In the genomic region with DNA sequence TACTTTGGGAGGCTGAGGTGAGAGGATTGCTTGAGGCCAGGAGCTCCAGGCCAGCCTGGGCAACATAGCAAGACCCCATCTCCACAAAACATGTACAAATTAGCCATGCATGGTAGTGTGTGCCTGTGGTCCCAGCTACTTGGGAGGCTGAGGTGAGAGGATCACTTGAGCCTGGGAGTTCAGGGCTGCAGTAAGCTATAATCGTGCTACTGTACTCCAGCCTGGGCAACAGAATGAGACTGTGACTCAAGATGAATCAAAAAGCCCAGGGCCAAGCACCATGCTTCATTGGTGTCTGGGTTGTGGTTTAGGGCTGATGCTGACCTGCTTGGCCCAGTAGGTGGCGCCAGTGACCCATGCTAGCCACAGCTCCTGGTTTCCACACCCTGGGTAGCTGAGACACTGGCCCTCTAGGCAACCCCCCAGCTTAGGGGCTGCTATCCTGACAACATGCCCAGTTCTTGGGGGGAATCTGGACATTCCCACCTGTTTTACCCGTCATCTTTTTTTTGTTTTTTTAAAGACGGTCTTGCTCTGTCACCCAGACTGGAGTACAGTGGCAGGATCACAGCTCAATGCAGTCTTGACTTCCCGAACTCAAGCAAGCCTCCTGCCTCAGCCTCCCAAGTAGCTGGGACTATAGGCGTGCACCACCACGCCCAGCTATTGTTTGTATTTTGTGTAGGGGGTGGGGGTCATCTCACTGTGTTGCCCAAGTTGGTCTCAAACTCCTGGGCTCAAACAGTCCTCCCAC, we compare ENCODE assay signal across 1 cellular context.
TF ChIP-seq lines count a peak whose summit lies in the region.

No MANE protein-coding gene starts in this region.

TF ChIP-seq in GM23338, 12 proteins besides CTCF, POLR2A, EP300 and RAD21 (continued from another document):
- TF ChIP-seq, protein P1, sequence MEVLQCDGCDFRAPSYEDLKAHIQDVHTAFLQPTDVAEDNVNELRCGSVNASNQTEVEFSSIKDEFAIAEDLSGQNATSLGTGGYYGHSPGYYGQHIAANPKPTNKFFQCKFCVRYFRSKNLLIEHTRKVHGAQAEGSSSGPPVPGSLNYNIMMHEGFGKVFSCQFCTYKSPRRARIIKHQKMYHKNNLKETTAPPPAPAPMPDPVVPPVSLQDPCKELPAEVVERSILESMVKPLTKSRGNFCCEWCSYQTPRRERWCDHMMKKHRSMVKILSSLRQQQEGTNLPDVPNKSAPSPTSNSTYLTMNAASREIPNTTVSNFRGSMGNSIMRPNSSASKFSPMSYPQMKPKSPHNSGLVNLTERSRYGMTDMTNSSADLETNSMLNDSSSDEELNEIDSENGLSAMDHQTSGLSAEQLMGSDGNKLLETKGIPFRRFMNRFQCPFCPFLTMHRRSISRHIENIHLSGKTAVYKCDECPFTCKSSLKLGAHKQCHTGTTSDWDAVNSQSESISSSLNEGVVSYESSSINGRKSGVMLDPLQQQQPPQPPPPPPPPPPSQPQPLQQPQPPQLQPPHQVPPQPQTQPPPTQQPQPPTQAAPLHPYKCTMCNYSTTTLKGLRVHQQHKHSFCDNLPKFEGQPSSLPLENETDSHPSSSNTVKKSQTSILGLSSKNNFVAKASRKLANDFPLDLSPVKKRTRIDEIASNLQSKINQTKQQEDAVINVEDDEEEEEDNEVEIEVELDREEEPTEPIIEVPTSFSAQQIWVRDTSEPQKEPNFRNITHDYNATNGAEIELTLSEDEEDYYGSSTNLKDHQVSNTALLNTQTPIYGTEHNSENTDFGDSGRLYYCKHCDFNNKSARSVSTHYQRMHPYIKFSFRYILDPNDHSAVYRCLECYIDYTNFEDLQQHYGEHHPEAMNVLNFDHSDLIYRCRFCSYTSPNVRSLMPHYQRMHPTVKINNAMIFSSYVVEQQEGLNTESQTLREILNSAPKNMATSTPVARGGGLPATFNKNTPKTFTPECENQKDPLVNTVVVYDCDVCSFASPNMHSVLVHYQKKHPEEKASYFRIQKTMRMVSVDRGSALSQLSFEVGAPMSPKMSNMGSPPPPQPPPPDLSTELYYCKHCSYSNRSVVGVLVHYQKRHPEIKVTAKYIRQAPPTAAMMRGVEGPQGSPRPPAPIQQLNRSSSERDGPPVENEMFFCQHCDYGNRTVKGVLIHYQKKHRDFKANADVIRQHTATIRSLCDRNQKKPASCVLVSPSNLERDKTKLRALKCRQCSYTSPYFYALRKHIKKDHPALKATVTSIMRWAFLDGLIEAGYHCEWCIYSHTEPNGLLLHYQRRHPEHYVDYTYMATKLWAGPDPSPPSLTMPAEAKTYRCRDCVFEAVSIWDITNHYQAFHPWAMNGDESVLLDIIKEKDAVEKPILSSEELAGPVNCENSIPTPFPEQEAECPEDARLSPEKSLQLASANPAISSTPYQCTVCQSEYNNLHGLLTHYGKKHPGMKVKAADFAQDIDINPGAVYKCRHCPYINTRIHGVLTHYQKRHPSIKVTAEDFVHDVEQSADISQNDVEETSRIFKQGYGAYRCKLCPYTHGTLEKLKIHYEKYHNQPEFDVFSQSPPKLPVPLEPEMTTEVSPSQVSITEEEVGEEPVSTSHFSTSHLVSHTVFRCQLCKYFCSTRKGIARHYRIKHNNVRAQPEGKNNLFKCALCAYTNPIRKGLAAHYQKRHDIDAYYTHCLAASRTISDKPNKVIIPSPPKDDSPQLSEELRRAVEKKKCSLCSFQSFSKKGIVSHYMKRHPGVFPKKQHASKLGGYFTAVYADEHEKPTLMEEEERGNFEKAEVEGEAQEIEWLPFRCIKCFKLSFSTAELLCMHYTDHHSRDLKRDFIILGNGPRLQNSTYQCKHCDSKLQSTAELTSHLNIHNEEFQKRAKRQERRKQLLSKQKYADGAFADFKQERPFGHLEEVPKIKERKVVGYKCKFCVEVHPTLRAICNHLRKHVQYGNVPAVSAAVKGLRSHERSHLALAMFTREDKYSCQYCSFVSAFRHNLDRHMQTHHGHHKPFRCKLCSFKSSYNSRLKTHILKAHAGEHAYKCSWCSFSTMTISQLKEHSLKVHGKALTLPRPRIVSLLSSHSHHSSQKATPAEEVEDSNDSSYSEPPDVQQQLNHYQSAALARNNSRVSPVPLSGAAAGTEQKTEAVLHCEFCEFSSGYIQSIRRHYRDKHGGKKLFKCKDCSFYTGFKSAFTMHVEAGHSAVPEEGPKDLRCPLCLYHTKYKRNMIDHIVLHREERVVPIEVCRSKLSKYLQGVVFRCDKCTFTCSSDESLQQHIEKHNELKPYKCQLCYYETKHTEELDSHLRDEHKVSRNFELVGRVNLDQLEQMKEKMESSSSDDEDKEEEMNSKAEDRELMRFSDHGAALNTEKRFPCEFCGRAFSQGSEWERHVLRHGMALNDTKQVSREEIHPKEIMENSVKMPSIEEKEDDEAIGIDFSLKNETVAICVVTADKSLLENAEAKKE (CRISPR knock-in tag; IDR thresholded peaks at IDR 0.05): no peak
- TF ChIP-seq EZH2 (IDR thresholded peaks at IDR 0.05; ENCODE audit: low read depth, unreplicated experiment) (no peak), JUNB (IDR thresholded peaks at IDR 0.05; ENCODE audit: unreplicated experiment) (no peak), NANOG (IDR thresholded peaks at IDR 0.05; ENCODE audit: borderline replicate concordance) (no peak), ZNF114 (CRISPR knock-in tag; IDR thresholded peaks at IDR 0.05) (no peak), EZH2phosphoT487 (IDR thresholded peaks at IDR 0.05; ENCODE audit: unreplicated experiment) (no peak)
